11 cellular contexts compared by ENCODE assay signal in the genomic region with DNA sequence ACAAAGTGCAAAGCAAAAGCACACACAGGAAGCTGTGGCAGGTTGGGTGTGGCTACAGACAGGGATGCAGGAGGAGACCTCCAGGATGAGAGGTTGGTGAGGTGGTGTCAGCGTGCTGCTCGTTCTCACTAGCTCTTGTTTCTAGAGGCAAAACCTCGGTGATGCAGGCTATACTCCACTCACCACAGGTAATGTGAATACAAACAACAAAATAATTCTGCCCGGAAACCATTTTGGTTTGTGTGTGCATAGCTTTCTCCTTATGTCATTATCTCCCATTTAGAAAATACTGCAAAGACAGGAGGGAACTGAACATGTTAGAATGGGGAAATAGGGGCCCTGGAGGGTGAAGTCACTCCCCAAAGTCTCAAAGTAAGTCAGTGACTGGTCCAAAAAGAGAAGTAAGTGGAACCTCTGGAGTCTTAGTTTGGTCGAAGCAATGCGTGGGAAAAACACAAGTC. TPM values are rescaled to one million over a fixed set of nuclear protein-coding genes. Genes with fewer than 3 reads are reported as not detected.
DNase-seq lines count a peak whose midpoint lies in the region; ATAC-seq, FAIRE-seq and TF ChIP-seq lines count a peak whose summit lies in the region.
"Had no signal": no experiment of that assay in that cellular context is flagged by ENCODE, and none has a peak within 500 bp of the region (broad histone marks: within the 10 kb centered on the region; RNA-seq: fewer than 3 reads in every experiment).

No MANE protein-coding gene starts in this region.

- H3K9me3 ChIP-seq in right atrium auricular region (no peaks in the 10 kb centered on the region), astrocyte (ENCODE audit: insufficient read depth, low read depth, low read length) (no peaks in the 10 kb centered on the region), thymus (ENCODE audit: control insufficient read depth) (no peaks in the 10 kb centered on the region)

- ATAC-seq in Right ventricle myocardium inferior, result peak; percentile 48
- ATAC-seq in HG03097 (IDR thresholded peaks at IDR 0.05; ENCODE audit: low FRiP score, unreplicated experiment), result no peak

- intact Hi-C loops in Right ventricle myocardium inferior (cut with DNase I), result no loop called here

- H3K9me3 Mint-ChIP-seq in astrocyte (ENCODE audit: unreplicated experiment), result no peaks in the 10 kb centered on the region

- H4K20me1 ChIP-seq in astrocyte (ENCODE audit: insufficient read depth, low read length), result no peaks in the 10 kb centered on the region

- H3K4me2 ChIP-seq in astrocyte (ENCODE audit: low read length), result no peak overlapping the region

- peak; percentile 57 for DNase-seq in Right ventricle myocardium inferior (ENCODE audit: missing footprints)
- no peak for DNase-seq in right atrium auricular region (ENCODE audit: low spot score)
- DNase-seq in SIG-M5 (lab: John Stamatoyannopoulos, UW), result peak; percentile 91
- DNase-seq in astrocyte (ENCODE audit: low read depth), result no peak
- no peak for DNase-seq in iPS-NIHi7 (ENCODE audit: extremely low spot score)
- no peak for DNase-seq in hippocampal formation (lab: John Stamatoyannopoulos, UW)
- DNase-seq: NCI-H446 had no signal

- H3K79me2 ChIP-seq in astrocyte (ENCODE audit: insufficient read depth, low read length), result no peaks in the 10 kb centered on the region

- peaks cover 17% of the 10 kb centered on the region for H3K4me1 Mint-ChIP-seq in astrocyte (ENCODE audit: low read depth, unreplicated experiment)

- H3K9ac ChIP-seq in astrocyte (ENCODE audit: low read length), result no peak overlapping the region

- H3K27me3 Mint-ChIP-seq in astrocyte (ENCODE audit: low read depth, unreplicated experiment), result peaks cover 2% of the 10 kb centered on the region

- H3K36me3 ChIP-seq in right atrium auricular region, result no peaks in the 10 kb centered on the region
- no peaks in the 10 kb centered on the region for H3K36me3 ChIP-seq in astrocyte (ENCODE audit: insufficient read depth, low read length)
- peaks cover 11% of the 10 kb centered on the region for H3K36me3 ChIP-seq in thymus (ENCODE audit: control insufficient read depth, insufficient read depth)

- 9% methylated on average over 6 of the region's 6 CpGs for WGBS in thymus

- no peaks in the 10 kb centered on the region for H3K36me3 Mint-ChIP-seq in astrocyte (ENCODE audit: low read depth, unreplicated experiment)

- H3K27ac Mint-ChIP-seq in astrocyte (ENCODE audit: unreplicated experiment), result peak overlapping the region; percentile 53

- H3K4me1 ChIP-seq in right atrium auricular region (no peaks in the 10 kb centered on the region), astrocyte (ENCODE audit: insufficient read depth, low read length) (peaks cover 5% of the 10 kb centered on the region), thymus (ENCODE audit: control insufficient read depth, insufficient read depth, low read length) (peaks cover 67% of the 10 kb centered on the region)

- H3K27me3 ChIP-seq in right atrium auricular region (no peaks in the 10 kb centered on the region), astrocyte (ENCODE audit: insufficient read depth, low read length) (no peaks in the 10 kb centered on the region), thymus (ENCODE audit: control insufficient read depth, insufficient read depth) (no peaks in the 10 kb centered on the region)

- H3K27ac ChIP-seq in right atrium auricular region (no peak overlapping the region), astrocyte (ENCODE audit: low read depth, low read length) (no peak overlapping the region), thymus (ENCODE audit: low read depth) (peak overlapping the region; percentile 85)

- TF ChIP-seq CTCF in right atrium auricular region (IDR thresholded peaks at IDR 0.05), result no peak
- TF ChIP-seq CTCF in astrocyte (IDR thresholded peaks at IDR 0.05; ENCODE audit: insufficient read depth, low read depth, low read length), result no peak

- FAIRE-seq in astrocyte (lab: Jason Lieb, UNC), result no peak
- FAIRE-seq: H1 had no signal

- H3K4me3 Mint-ChIP-seq in astrocyte (ENCODE audit: unreplicated experiment), result no peak overlapping the region

- H3K4me3 ChIP-seq in right atrium auricular region (no peak overlapping the region), astrocyte (ENCODE audit: insufficient read depth, low read depth, low read length) (no peak overlapping the region), thymus (ENCODE audit: low read length) (peak overlapping the region; percentile 3)

- no peak overlapping the region for H2AFZ ChIP-seq in astrocyte (ENCODE audit: low read depth, low read length)

RNA-seq across cellular contexts. Expression of gene LCP1, which starts 9.4 kb away (rescaled TPM):
- total RNA-seq in Right ventricle myocardium inferior (26.4 TPM), right atrium auricular region (10 to 100 TPM in 1 of 2 donors, 1 to 10 TPM in 1; 8.6 to 31.7 TPM), astrocyte (7.3 and 8.4 TPM in 2 replicates)
- 181 TPM for polyA plus RNA-seq in thymus

RNA-seq across cellular contexts. Expression of gene LRRC63, which starts 39.2 kb away (rescaled TPM):
- total RNA-seq in Right ventricle myocardium inferior (not detected), right atrium auricular region (not detected), astrocyte (0.14 TPM in 1 of 2 replicates, not detected in the other)
- 0.46 TPM for polyA plus RNA-seq in thymus
- total RNA-seq: H1, right cardiac atrium had no signal
- polyA plus RNA-seq: H1, right cardiac atrium had no signal

Comparison
In these comparisons a context has a peak if more than half of its experiments do, and no peak if none do; other contexts are left out.
1. DNase-seq: peak in Right ventricle myocardium inferior (single experiment) and SIG-M5 (single experiment); none in right atrium auricular region (single experiment), astrocyte (single experiment), iPS-NIHi7 (single experiment) and hippocampal formation (0 of 2).